ENCODE assay signal across 1 cellular context in genomic region chr10:110399163-110400094, GRCh38.
TF ChIP-seq lines count a peak whose summit lies in the region.

No MANE protein-coding gene starts in this region.

TF ChIP-seq in K562, 482 proteins besides CTCF, POLR2A, EP300 and RAD21 (continued from another document):
- TF ChIP-seq POLR2AphosphoS2 (IDR thresholded peaks at IDR 0.05; ENCODE audit: low read length) (no peak), RBM15 (IDR thresholded peaks at IDR 0.05; ENCODE audit: insufficient read depth, low read length) (no peak), BCOR (IDR thresholded peaks at IDR 0.05) (peak; percentile 88), RBM14 (IDR thresholded peaks at IDR 0.05; ENCODE audit: borderline replicate concordance, insufficient read depth, low read depth, low read length) (no peak), SMARCA5 (IDR thresholded peaks at IDR 0.05) (0 out of 2 replicates have a peak, but pooled peaks have one; percentile 58), DPF2 (IDR thresholded peaks at IDR 0.05) (no peak), ARNT (IDR thresholded peaks at IDR 0.05) (no peak), PRDM10 (IDR thresholded peaks at IDR 0.05; ENCODE audit: partially characterized antibody) (peak; percentile 21)
- TF ChIP-seq, protein P1, sequence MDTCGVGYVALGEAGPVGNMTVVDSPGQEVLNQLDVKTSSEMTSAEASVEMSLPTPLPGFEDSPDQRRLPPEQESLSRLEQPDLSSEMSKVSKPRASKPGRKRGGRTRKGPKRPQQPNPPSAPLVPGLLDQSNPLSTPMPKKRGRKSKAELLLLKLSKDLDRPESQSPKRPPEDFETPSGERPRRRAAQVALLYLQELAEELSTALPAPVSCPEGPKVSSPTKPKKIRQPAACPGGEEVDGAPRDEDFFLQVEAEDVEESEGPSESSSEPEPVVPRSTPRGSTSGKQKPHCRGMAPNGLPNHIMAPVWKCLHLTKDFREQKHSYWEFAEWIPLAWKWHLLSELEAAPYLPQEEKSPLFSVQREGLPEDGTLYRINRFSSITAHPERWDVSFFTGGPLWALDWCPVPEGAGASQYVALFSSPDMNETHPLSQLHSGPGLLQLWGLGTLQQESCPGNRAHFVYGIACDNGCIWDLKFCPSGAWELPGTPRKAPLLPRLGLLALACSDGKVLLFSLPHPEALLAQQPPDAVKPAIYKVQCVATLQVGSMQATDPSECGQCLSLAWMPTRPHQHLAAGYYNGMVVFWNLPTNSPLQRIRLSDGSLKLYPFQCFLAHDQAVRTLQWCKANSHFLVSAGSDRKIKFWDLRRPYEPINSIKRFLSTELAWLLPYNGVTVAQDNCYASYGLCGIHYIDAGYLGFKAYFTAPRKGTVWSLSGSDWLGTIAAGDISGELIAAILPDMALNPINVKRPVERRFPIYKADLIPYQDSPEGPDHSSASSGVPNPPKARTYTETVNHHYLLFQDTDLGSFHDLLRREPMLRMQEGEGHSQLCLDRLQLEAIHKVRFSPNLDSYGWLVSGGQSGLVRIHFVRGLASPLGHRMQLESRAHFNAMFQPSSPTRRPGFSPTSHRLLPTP (IDR thresholded peaks at IDR 0.05; ENCODE audit: borderline replicate concordance, extremely low read depth, insufficient read length), result no peak
